Comparison of ENCODE assay signal across 8 cellular contexts in the genomic region with DNA sequence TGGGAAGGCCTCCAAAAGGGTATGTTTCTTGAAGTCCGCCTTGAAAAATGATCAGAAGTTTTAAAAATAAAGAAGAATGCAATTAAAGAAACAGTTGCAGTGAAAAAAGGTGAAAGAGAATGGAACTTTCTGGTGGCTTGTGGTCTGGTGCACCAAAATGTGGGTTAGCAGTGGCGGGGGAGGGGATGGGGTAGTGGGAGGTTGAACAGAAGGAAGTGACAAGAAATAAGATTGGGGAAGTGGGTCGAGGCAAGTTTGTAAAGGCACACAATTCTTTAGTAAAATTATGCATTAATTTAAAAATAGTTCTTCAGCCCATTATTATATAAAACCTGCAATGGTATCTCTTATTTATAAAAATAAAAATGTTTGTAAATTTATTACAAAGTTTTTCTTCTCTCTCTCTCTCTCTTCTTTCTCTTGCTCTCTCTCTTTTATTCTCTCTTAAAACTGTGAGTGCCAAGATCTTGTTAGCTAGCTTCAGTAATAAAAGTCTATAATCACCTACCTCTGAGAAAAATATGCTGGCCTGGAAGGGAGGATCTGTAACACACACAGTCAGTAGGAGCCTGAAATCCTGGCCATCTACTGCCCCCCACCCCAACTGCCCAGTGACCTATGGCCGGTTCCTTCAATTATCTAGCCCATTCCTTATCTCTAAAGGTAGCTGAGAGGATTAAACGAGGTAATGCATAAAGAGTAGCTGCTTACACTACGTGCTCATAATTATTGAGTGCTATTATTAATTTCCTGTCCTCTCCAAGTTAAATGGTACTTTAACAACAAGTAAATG. TPM values are rescaled to one million over a fixed set of nuclear protein-coding genes. Genes with fewer than 3 reads are reported as not detected.
DNase-seq lines count a peak whose midpoint lies in the region; ATAC-seq and TF ChIP-seq lines count a peak whose summit lies in the region.

No MANE protein-coding gene starts in this region.

- peaks cover 8% of the 10 kb centered on the region for H3F3A ChIP-seq in OCI-LY1 (ENCODE audit: insufficient read depth, low read length)

- peaks cover 72% of the 10 kb centered on the region for H3K79me2 ChIP-seq in OCI-LY1 (ENCODE audit: insufficient read depth, low read length)

- peak overlapping the region; percentile 85 for H3K4me3 ChIP-seq in OCI-LY1 (ENCODE audit: low read depth, low read length, poor library complexity, severe bottlenecking)
- H3K4me3 ChIP-seq in mononuclear cell (ENCODE audit: low read length), result peak overlapping the region; percentile 98
- peak overlapping the region in 4 of 5 donors; percentile 29 to 56 (median 40) for H3K4me3 ChIP-seq in subcutaneous abdominal adipose tissue (ENCODE audit: low read depth in 1 of 5, low read length in 5 of 5)
- no peak overlapping the region for H3K4me3 ChIP-seq in WERI-Rb-1 (ENCODE audit: low read depth, low read length)

- peaks cover 13% of the 10 kb centered on the region for H4K20me1 ChIP-seq in OCI-LY1 (ENCODE audit: insufficient read depth, low read length)

- H3K9me3 Mint-ChIP-seq in activated T-cell treated with anti-CD3 and anti-CD28 coated beads, Interleukin-2, amount 50 U/mL, for 72 hours, result no peaks in the 10 kb centered on the region

- H3K9me2 ChIP-seq in OCI-LY1 (ENCODE audit: low read depth, low read length), result no peaks in the 10 kb centered on the region

- peak overlapping the region; percentile 98 for H3K27ac Mint-ChIP-seq in activated T-cell treated with anti-CD3 and anti-CD28 coated beads, Interleukin-2, amount 50 U/mL, for 72 hours

- H3K4me2 ChIP-seq in OCI-LY1 (ENCODE audit: low read length), result peak overlapping the region; percentile 66

- H3K9me3 ChIP-seq in OCI-LY1 (ENCODE audit: low read length), result no peaks in the 10 kb centered on the region
- no peaks in the 10 kb centered on the region for H3K9me3 ChIP-seq in mononuclear cell (ENCODE audit: low read depth, low read length)
- no peaks in the 10 kb centered on the region for H3K9me3 ChIP-seq in subcutaneous abdominal adipose tissue (ENCODE audit: control insufficient read depth in 5 of 5, low read length in 5 of 5)
- H3K9me3 ChIP-seq in WERI-Rb-1 (ENCODE audit: severe bottlenecking), result no peaks in the 10 kb centered on the region

- H2AFZ ChIP-seq in OCI-LY1 (ENCODE audit: low read length), result no peak overlapping the region

- H3K36me3 ChIP-seq in OCI-LY1 (ENCODE audit: insufficient read depth, low read length) (peaks cover 55% of the 10 kb centered on the region), subcutaneous abdominal adipose tissue (ENCODE audit: control insufficient read depth in 5 of 5, insufficient read depth in 5 of 5, low read length in 5 of 5) (no peaks in the 10 kb centered on the region), WERI-Rb-1 (no peaks in the 10 kb centered on the region)

- peak overlapping the region; percentile 99 for H3K27ac ChIP-seq in OCI-LY1 (ENCODE audit: low read depth, low read length, poor library complexity, severe bottlenecking)
- H3K27ac ChIP-seq in subcutaneous abdominal adipose tissue (ENCODE audit: low read depth, low read length), result no peak overlapping the region
- no peak overlapping the region for H3K27ac ChIP-seq in WERI-Rb-1

- H3K36me3 Mint-ChIP-seq in activated T-cell treated with anti-CD3 and anti-CD28 coated beads, Interleukin-2, amount 50 U/mL, for 72 hours (ENCODE audit: insufficient read depth in 2 of 2), result peaks cover 21 to 41% of the 10 kb centered on the region in 2 donors

- H3K27me3 Mint-ChIP-seq in activated T-cell treated with anti-CD3 and anti-CD28 coated beads, Interleukin-2, amount 50 U/mL, for 72 hours (ENCODE audit: low read depth), result no peaks in the 10 kb centered on the region

- DNase-seq in activated T-cell treated with anti-CD3 and anti-CD28 coated beads, Interleukin-2, amount 50 U/mL, for 72 hours, result peak; percentile 82 to 84
- DNase-seq in NCI-H524 (lab: John Stamatoyannopoulos, UW), result no peak
- no peak for DNase-seq in hippocampal formation (lab: John Stamatoyannopoulos, UW)
- no peak for DNase-seq in WERI-Rb-1

- peak overlapping the region; percentile 91 to 97 for H3K4me3 Mint-ChIP-seq in activated T-cell treated with anti-CD3 and anti-CD28 coated beads, Interleukin-2, amount 50 U/mL, for 72 hours

- peak overlapping the region; percentile 80 for H3K9ac ChIP-seq in OCI-LY1 (ENCODE audit: low read length)
- H3K9ac ChIP-seq in subcutaneous abdominal adipose tissue (ENCODE audit: low read length in 5 of 5), result peak overlapping the region in 1 of 5 donors; percentile 52

- H3K27me3 ChIP-seq in OCI-LY1 (ENCODE audit: insufficient read depth, low read length) (no peaks in the 10 kb centered on the region), mononuclear cell (ENCODE audit: insufficient read depth, low read length) (no peaks in the 10 kb centered on the region), subcutaneous abdominal adipose tissue (ENCODE audit: control insufficient read depth in 5 of 5, insufficient read depth in 4 of 5, low read length in 5 of 5) (no peaks in the 10 kb centered on the region), WERI-Rb-1 (ENCODE audit: insufficient read depth, low read depth, severe bottlenecking) (no peaks in the 10 kb centered on the region)

- H3K4me1 Mint-ChIP-seq in activated T-cell treated with anti-CD3 and anti-CD28 coated beads, Interleukin-2, amount 50 U/mL, for 72 hours (ENCODE audit: low read depth), result peaks cover 66% of the 10 kb centered on the region

- ATAC-seq in activated T-cell treated with anti-CD3 and anti-CD28 coated beads, Interleukin-2, amount 50 U/mL, for 72 hours (replicated peaks in 1 of 2), result peak in 1 of 2 donors; percentile 24
- no peak for ATAC-seq in GM18873 (IDR thresholded peaks at IDR 0.05; ENCODE audit: low FRiP score, unreplicated experiment)

- H3K4me1 ChIP-seq in OCI-LY1 (ENCODE audit: insufficient read depth, low read length, severe bottlenecking) (peaks cover 70% of the 10 kb centered on the region), mononuclear cell (ENCODE audit: insufficient read depth, low read length) (peaks cover 58% of the 10 kb centered on the region), subcutaneous abdominal adipose tissue (ENCODE audit: control insufficient read depth in 5 of 5, insufficient read depth in 5 of 5, low read length in 5 of 5) (peaks cover 0 to 23% (median 5%) of the 10 kb centered on the region in 5 donors)

- TF ChIP-seq CTCF in OCI-LY1 (IDR thresholded peaks at IDR 0.05; ENCODE audit: low read length) (no peak), WERI-Rb-1 (IDR thresholded peaks at IDR 0.05; ENCODE audit: low read depth, low read length) (no peak)

RNA-seq across cellular contexts. Expression of a gene that starts 2.2 kb away (rescaled TPM):
- total RNA-seq in activated T-cell treated with anti-CD3 and anti-CD28 coated beads, Interleukin-2, amount 50 U/mL, for 72 hours, result 100 to 1,000 TPM; 834 to 955 TPM
- 899 TPM for total RNA-seq in mononuclear cell

RNA-seq across cellular contexts. Expression of a gene that starts 32.0 kb away (rescaled TPM):
- total RNA-seq in activated T-cell treated with anti-CD3 and anti-CD28 coated beads, Interleukin-2, amount 50 U/mL, for 72 hours, result 1 to 10 TPM; 1.0 to 2.5 TPM
- total RNA-seq in mononuclear cell, result 0.21 TPM

Comparison
In these comparisons a context has a peak if more than half of its experiments do, and no peak if none do; other contexts are left out.
1. DNase-seq: peak in activated T-cell treated with anti-CD3 and anti-CD28 coated beads, Interleukin-2, amount 50 U/mL, for 72 hours (2 of 2); none in NCI-H524 (0 of 2), hippocampal formation (0 of 2) and WERI-Rb-1 (single experiment).